In the genomic region with DNA sequence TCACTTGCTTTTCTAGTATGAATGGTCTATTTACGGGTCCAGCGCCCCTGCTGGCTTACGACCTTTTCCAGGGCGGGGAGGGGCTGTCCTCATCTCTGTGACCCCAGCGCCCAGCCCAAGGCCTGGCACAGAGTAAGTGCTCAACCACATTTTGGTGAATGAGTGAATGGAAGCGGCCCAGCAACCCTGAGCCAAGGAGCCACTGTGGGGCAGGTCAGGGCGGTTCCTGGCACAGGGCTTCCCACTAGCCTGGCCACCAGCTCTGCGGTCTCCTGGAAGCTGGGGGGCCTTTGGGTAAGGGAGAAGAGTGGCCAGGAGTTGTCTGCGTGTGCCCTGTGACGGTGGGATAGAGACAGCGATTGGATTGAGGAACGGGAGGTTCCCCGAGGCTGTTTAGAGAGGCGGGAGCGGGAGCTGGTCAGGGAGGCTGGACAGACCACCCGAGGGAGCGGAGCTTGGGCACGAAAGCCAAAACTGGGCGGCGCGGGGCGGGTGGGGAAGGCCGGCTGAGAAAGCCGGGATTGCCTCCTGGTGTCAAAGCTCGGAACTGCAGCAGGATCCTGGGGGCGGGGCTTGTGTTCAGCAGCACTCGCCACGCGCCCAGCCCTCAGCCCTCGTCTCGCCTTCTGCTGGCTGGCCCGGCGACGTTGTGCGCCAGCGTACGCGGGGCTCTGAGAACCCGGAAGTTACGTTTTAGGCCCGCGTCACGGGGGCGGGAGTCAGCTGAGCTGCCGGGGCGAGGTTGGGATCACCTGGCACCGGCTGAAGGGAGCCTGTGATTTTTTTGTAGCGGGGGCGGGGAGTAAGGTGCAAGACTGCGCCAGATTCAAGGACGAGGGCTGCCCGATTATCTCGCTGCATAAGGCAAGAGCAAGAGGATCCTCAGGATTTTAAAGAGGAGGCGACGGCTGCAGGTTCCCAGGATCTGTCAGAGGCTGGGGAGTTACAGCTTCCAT, we compare ENCODE assay signal across 8 cellular contexts. TPM values are rescaled to one million over a fixed set of nuclear protein-coding genes. Genes with fewer than 3 reads are reported as not detected.
A peak's percentile ranks its signal among the peaks of the same experiment; 100 is the strongest.
DNase-seq lines count a peak whose midpoint lies in the region; ATAC-seq and TF ChIP-seq lines count a peak whose summit lies in the region.

A gene with protein sequence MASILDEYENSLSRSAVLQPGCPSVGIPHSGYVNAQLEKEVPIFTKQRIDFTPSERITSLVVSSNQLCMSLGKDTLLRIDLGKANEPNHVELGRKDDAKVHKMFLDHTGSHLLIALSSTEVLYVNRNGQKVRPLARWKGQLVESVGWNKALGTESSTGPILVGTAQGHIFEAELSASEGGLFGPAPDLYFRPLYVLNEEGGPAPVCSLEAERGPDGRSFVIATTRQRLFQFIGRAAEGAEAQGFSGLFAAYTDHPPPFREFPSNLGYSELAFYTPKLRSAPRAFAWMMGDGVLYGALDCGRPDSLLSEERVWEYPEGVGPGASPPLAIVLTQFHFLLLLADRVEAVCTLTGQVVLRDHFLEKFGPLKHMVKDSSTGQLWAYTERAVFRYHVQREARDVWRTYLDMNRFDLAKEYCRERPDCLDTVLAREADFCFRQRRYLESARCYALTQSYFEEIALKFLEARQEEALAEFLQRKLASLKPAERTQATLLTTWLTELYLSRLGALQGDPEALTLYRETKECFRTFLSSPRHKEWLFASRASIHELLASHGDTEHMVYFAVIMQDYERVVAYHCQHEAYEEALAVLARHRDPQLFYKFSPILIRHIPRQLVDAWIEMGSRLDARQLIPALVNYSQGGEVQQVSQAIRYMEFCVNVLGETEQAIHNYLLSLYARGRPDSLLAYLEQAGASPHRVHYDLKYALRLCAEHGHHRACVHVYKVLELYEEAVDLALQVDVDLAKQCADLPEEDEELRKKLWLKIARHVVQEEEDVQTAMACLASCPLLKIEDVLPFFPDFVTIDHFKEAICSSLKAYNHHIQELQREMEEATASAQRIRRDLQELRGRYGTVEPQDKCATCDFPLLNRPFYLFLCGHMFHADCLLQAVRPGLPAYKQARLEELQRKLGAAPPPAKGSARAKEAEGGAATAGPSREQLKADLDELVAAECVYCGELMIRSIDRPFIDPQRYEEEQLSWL (plus strand): TSS at position 718 of the 956 bp plus-strand sequence. CDS start 319 bp downstream, outside the sequence.

- CTCF ChIA-PET in CD4-positive, alpha-beta T cell (lab: Charles Lee): interaction anchor here (0.6 to 5.1 kb wide), 34 partner anchors 8 to 337 kb away, joined by 3 to 135 read pairs (median 5); a partner anchor contains a TSS

- peak within 1 kb of the TSS; percentile 93 for H3K27ac Mint-ChIP-seq in CD4-positive, alpha-beta T cell

- ATAC-seq in CD4-positive, alpha-beta T cell (ENCODE audit: poor library complexity): peak; percentile 96
- ATAC-seq in GM19397 (IDR thresholded peaks at IDR 0.05; ENCODE audit: unreplicated experiment) (peak; percentile 92), HG03571 (IDR thresholded peaks at IDR 0.05; ENCODE audit: unreplicated experiment) (peak; percentile 82), right lobe of liver (peak; percentile 92 to 97 (median 96))

- peak within 1 kb of the TSS; percentile 72 to 95 (median 83) for H3K4me3 ChIP-seq in right lobe of liver

- POLR2A ChIA-PET in CD4-positive, alpha-beta T cell (lab: Charles Lee): interaction anchor here (0.7 to 2.5 kb wide), 18 partner anchors 10 to 439 kb away, joined by 3 to 55 read pairs (median 6); a partner anchor contains a TSS

- peaks cover 39% of the 10 kb centered on the region for H3K36me3 Mint-ChIP-seq in CD4-positive, alpha-beta T cell (ENCODE audit: low read depth)

- intact Hi-C loops in CD4-positive, alpha-beta T cell (cut with DNase I, micrococcal nuclease): loop anchor here (1.0 to 5.0 kb wide), 8 partner anchors 35 to 372 kb away; a partner anchor contains a TSS
- intact Hi-C loops in right lobe of liver (cut with DNase I): loop anchor here in 1 of 2 donors (5.0 kb wide), 1 partner anchor 37 kb away; no protein-coding TSS in a partner anchor

- 2% methylated on average over 30 of the region's 55 CpGs for WGBS in right lobe of liver (ENCODE audit: insufficient coverage, low coverage, low lambda C conversion rate, missing lambda C conversion rate)

- H3K4me3 Mint-ChIP-seq in CD4-positive, alpha-beta T cell: peak within 1 kb of the TSS; percentile 100

- H3K4me1 Mint-ChIP-seq in CD4-positive, alpha-beta T cell (ENCODE audit: low read depth): peaks cover 39% of the 10 kb centered on the region

- peak; percentile 82 for TF ChIP-seq POLR2A in right lobe of liver (IDR thresholded peaks at IDR 0.05)

- TF ChIP-seq CTCF in CD4-positive, alpha-beta T cell (IDR thresholded peaks at IDR 0.05): peak; percentile 95
- TF ChIP-seq CTCF in right lobe of liver (IDR thresholded peaks at IDR 0.05): peak; percentile 97 to 99 (median 98)

- H3K9me3 ChIP-seq in CD4-positive, alpha-beta T cell (ENCODE audit: control insufficient read depth, low read length): no peaks in the 10 kb centered on the region
- H3K9me3 ChIP-seq in right lobe of liver: no peaks in the 10 kb centered on the region

- peak within 1 kb of the TSS; percentile 57 for H3K27ac ChIP-seq in CD4-positive, alpha-beta T cell (ENCODE audit: low read depth, low read length)
- peak within 1 kb of the TSS; percentile 85 to 90 (median 88) for H3K27ac ChIP-seq in right lobe of liver

- H3K27me3 ChIP-seq in CD4-positive, alpha-beta T cell (ENCODE audit: control insufficient read depth, insufficient read depth, low read length): no peaks in the 10 kb centered on the region
- no peaks in the 10 kb centered on the region for H3K27me3 ChIP-seq in right lobe of liver

- peak; percentile 97 to 100 (median 98) for DNase-seq in CD4-positive, alpha-beta T cell
- DNase-seq in NCI-H774 (lab: John Stamatoyannopoulos, UW): peak; percentile 96
- peak; percentile 98 to 100 for DNase-seq in activated CD4-positive, alpha-beta T cell treated with anti-CD3 and anti-CD28 coated beads, Interleukin-2, amount 50 U/mL, for 4 hours
- DNase-seq in dermis blood vessel endothelial cell: peak; percentile 99
- DNase-seq in right lobe of liver: peak; percentile 99
- peak; percentile 98 to 99 for DNase-seq in stimulated activated CD4-positive, alpha-beta T cell treated with anti-CD3 and anti-CD28 coated beads, Interleukin-4, amount 100 ng/mL, for 4 hours

- H3K36me3 ChIP-seq in right lobe of liver: peaks cover 0 to 19% (median 2%) of the 10 kb centered on the region in 4 donors

- H3K4me1 ChIP-seq in right lobe of liver: peaks cover 0 to 18% (median 6%) of the 10 kb centered on the region in 4 donors

- H3K27me3 Mint-ChIP-seq in CD4-positive, alpha-beta T cell: no peaks in the 10 kb centered on the region

- H3K9me3 Mint-ChIP-seq in CD4-positive, alpha-beta T cell: no peaks in the 10 kb centered on the region

RNA-seq across cellular contexts. Expression of the gene that starts here (rescaled TPM):
- total RNA-seq in CD4-positive, alpha-beta T cell: 10 to 100 TPM; 20.8 to 21.7 TPM
- total RNA-seq in dermis blood vessel endothelial cell (64.1 and 67.2 TPM in 2 replicates), right lobe of liver (10 to 100 TPM in 5 of 6 experiments, 1 to 10 TPM in 1; 8.4 to 24.7 (median 12.9) TPM)

Comparison
In these comparisons a context has a peak if more than half of its experiments do, and no peak if none do; other contexts are left out.
1. Peak in every context shown above with its lines: DNase-seq, ATAC-seq, H3K4me3 ChIP-seq and H3K27ac ChIP-seq.